21 cellular contexts compared by ENCODE assay signal in the genomic region with DNA sequence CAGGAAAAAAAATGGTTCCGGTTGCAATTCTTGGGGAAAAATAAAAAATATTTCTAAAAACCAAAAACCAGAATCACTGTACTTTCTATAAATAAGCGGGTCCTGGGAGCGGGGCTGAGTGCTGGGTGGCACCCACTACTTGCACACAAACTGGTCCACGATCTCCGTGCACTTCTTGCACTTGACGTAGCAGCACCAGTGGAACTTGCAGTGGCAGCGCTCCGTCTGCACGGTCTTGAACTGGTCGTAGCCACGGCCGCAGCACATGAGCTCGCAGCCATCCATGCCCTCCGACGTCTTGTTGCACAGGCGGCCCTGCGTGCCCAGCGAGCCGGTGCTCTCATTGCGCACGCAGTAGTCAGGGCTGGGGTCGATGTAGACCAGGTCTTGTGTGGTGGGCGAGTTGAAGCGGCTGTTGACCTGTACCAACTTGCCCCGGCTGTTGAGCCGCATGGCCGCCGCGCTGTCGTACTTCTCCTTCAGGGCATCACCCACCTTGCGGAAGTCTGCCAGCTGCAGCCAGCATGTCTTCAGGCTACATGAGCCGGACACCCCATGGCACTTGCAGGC. TPM values are rescaled to one million over a fixed set of nuclear protein-coding genes. Genes with fewer than 3 reads are reported as not detected.
"Had no signal": no experiment of that assay in that cellular context is flagged by ENCODE, and none has a peak within 500 bp of the region (broad histone marks: within the 10 kb centered on the region; RNA-seq: fewer than 3 reads in every experiment).

No MANE protein-coding gene starts in this region.

- H3K9ac ChIP-seq: KMS-11 had no signal

- H3K4me3 Mint-ChIP-seq: IgD-negative memory B cell had no signal

- H3K4me3 ChIP-seq: K562, SJSA1, SK-N-MC had no signal

- ATAC-seq: HepG2, K562, Panc1 had no signal

- H3K9me3 ChIP-seq: SJSA1 had no signal

- H3K27ac ChIP-seq: KMS-11, RWPE1, SJSA1, SK-N-MC had no signal

- H3K27ac Mint-ChIP-seq: IgD-negative memory B cell had no signal

- H3K27me3 ChIP-seq: SJSA1 had no signal

- H3K4me2 ChIP-seq: KMS-11 had no signal

- H3K4me1 Mint-ChIP-seq: IgD-negative memory B cell had no signal

- H3K36me3 Mint-ChIP-seq: IgD-negative memory B cell had no signal

- DNase-seq: NCI-H1092 treated with DMSO at 0.1 percent for 48 hours, NCI-H1436, NCI-H187, NCI-H2029, NCI-H2081 treated with DMSO at 0.1 percent for 48 hours, NCI-H2171, NCI-H226, NCI-H446, NCI-H510A, NCI-H524 treated with DMSO at 0.1 percent for 48 hours, NCI-H69, NCI-H774, SHP77 treated with DMSO at 0.1 percent for 48 hours had no signal

RNA-seq across cellular contexts. Expression of gene WNT5A, which starts 17.1 kb away (rescaled TPM):
- total RNA-seq: HepG2 had no signal
- polyA plus RNA-seq: HepG2, IgD-negative memory B cell, K562 had no signal
